Comparison of ENCODE assay signal across 8 cellular contexts in the genomic region with DNA sequence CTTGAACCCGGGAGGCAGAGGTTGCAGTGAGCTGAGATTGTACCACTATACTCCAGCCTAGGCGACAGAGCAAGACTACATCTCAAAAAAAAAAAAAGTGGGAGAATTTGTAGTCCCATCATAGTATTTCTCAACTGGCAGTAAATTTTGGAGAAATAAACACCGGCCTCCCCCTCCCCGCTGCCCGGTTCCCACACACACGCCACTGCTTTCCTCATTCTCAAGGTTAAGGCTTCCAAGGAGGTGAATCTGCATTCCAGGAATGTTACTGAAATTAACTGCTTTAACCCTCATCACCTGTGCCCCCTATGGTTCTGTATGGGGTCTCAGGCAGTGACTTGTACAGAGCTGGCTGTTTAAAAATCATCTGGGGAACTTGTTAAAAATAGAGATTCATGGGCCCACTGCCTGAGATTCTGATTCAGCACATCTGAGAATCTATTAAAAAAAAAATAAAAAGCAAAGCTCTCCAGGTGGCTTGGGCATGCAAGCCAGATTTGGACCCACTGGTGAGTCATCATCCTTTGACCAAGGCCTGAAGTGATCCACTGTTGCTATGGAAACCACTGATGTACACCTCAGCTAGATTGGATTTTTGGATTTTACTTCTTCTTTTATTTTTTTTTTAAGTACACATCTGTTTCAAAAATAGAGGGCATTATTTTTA. TPM values are rescaled to one million over a fixed set of nuclear protein-coding genes. Genes with fewer than 3 reads are reported as not detected.
A peak's percentile ranks its signal among the peaks of the same experiment; 100 is the strongest.
DNase-seq lines count a peak whose midpoint lies in the region; ATAC-seq and TF ChIP-seq lines count a peak whose summit lies in the region.

No MANE protein-coding gene starts in this region.

- H3K36me3 ChIP-seq in ovary = no peaks in the 10 kb centered on the region

- no peaks in the 10 kb centered on the region for H3K27me3 ChIP-seq in ovary

- no peak overlapping the region for H3K4me3 ChIP-seq in astrocyte of the cerebellum (ENCODE audit: low read depth, low read length)
- no peak overlapping the region for H3K4me3 ChIP-seq in ovary

- no peaks in the 10 kb centered on the region for H3K9me3 ChIP-seq in ovary

- TF ChIP-seq POLR2A in ovary (IDR thresholded peaks at IDR 0.05) = no peak

- in situ Hi-C loops in astrocyte of the cerebellum (cut with HindIII; ENCODE audit: low sequenced_read_pairs) = no loop called here

- WGBS in ovary, 3 donors = 11 to 25% (median 18%) methylated on average over 6 of the region's 6 CpGs

- DNase-seq in left ventricle myocardium superior (no peak), Right ventricle myocardium superior (no peak), LHCN-M2 (ENCODE audit: low read depth) (peak; percentile 70), astrocyte of the cerebellum (ENCODE audit: low read depth) (peak; percentile 83), ovary (peak; percentile 44 to 63 (median 49)), ureter (ENCODE audit: low spot score) (no peak), HPDE6-E6E7 (ENCODE audit: extremely low spot score) (no peak)
- DNase-seq in activated naive CD4-positive, alpha-beta T cell (lab: John Stamatoyannopoulos, UW) = no peak

- H3K27ac ChIP-seq in ovary = peak overlapping the region in 1 of 2 donors; percentile 65

- H3K4me1 ChIP-seq in ovary (ENCODE audit: insufficient read depth) = peaks cover 3% of the 10 kb centered on the region

- intact Hi-C loops in left ventricle myocardium superior (cut with micrococcal nuclease) (no loop called here), Right ventricle myocardium superior (cut with DNase I) (no loop called here), ovary (cut with DNase I) (no loop called here)

- TF ChIP-seq CTCF in astrocyte of the cerebellum (IDR thresholded peaks at IDR 0.05; ENCODE audit: low read depth, low read length, missing control alignments) (no peak), ovary (IDR thresholded peaks at IDR 0.05) (no peak)

- ATAC-seq in left ventricle myocardium superior (peak; percentile 27), Right ventricle myocardium superior (ENCODE audit: poor library complexity) (no peak)

- TF ChIP-seq EP300 in ovary (IDR thresholded peaks at IDR 0.05) = no peak

RNA-seq across cellular contexts. Expression of a gene that starts 50.1 kb away (rescaled TPM):
- total RNA-seq in left ventricle myocardium superior = 101 TPM
- 86.5 TPM for total RNA-seq in Right ventricle myocardium superior
- 41.0 and 46.0 TPM in 2 replicates for total RNA-seq in LHCN-M2 (2014; rRNA removed)
- 34.6 TPM for polyA plus RNA-seq in LHCN-M2 (2012)
- total RNA-seq in ovary = 10 to 100 TPM in 6 of 7 donors, 1 to 10 TPM in 1; 9.5 to 29.7 (median 21.4) TPM
- polyA plus RNA-seq in ovary = 10 to 100 TPM; 18.6 to 49.1 TPM
- 42.1 TPM for total RNA-seq in ureter

RNA-seq across cellular contexts. Expression of a gene that starts 54.0 kb away (rescaled TPM):
- 301 TPM for total RNA-seq in left ventricle myocardium superior
- 301 TPM for total RNA-seq in Right ventricle myocardium superior
- total RNA-seq in LHCN-M2 (2014; rRNA removed) = 71.9 and 83.1 TPM in 2 replicates
- polyA plus RNA-seq in LHCN-M2 (2012) = 57.0 TPM
- total RNA-seq in ovary = 10 to 100 TPM; 22.8 to 64.9 (median 48.4) TPM
- polyA plus RNA-seq in ovary = 10 to 100 TPM; 30.6 to 99.4 TPM
- total RNA-seq in ureter = 91.6 TPM

Comparison
In these comparisons a context has a peak if more than half of its experiments do, and no peak if none do; other contexts are left out.
1. DNase-seq: peak in LHCN-M2 (single experiment), astrocyte of the cerebellum (single experiment) and ovary (5 of 5); none in left ventricle myocardium superior (single experiment), Right ventricle myocardium superior (single experiment), ureter (single experiment), activated naive CD4-positive, alpha-beta T cell (0 of 4) and HPDE6-E6E7 (single experiment).